ENCODE assay signal across 12 cellular contexts in genomic region chr1:39046811-39047210, GRCh38. TPM values are rescaled to one million over a fixed set of nuclear protein-coding genes. Genes with fewer than 3 reads are reported as not detected.
DNase-seq lines count a peak whose midpoint lies in the region; ATAC-seq and TF ChIP-seq lines count a peak whose summit lies in the region.
"Had no signal": no experiment of that assay in that cellular context is flagged by ENCODE, and none has a peak within 500 bp of the region (broad histone marks: within the 10 kb centered on the region; RNA-seq: fewer than 3 reads in every experiment).

No MANE protein-coding gene starts in this region.

- TF ChIP-seq CTCF in dorsolateral prefrontal cortex (IDR thresholded peaks at IDR 0.05 in 54 of 56, conservative IDR thresholded peaks at IDR 0.05 in 2 of 56; ENCODE audit: low read depth in 1 of 56, partially characterized antibody in 56 of 56) (no peak), lower lobe of right lung (IDR thresholded peaks at IDR 0.05) (no peak), suprapubic skin (IDR thresholded peaks at IDR 0.05) (no peak)

- no peak for TF ChIP-seq EP300 in suprapubic skin (IDR thresholded peaks at IDR 0.05)

- H3K27me3 Mint-ChIP-seq in activated CD4-positive, alpha-beta memory T cell treated with anti-CD3 and anti-CD28 coated beads, Interleukin-2, amount 10 ng/mL, durations not matched to agents 7 days and 5 days = no peaks in the 10 kb centered on the region

- no peak for ATAC-seq in lower lobe of right lung
- ATAC-seq: stimulated activated naive CD8-positive, alpha-beta T cell treated with anti-CD3 and anti-CD28 coated beads, Interleukin-15, Interleukin-2, amounts not matched to agents 100 U/mL and 50 U/mL, for 24 hours had no signal

- H3K36me3 ChIP-seq in lower lobe of right lung = peaks cover 18% of the 10 kb centered on the region
- peaks cover 52% of the 10 kb centered on the region for H3K36me3 ChIP-seq in suprapubic skin

- H3K9me3 ChIP-seq in lower lobe of right lung (no peaks in the 10 kb centered on the region), suprapubic skin (no peaks in the 10 kb centered on the region)

- H3K4me3 ChIP-seq in dorsolateral prefrontal cortex (no peak overlapping the region), lower lobe of right lung (no peak overlapping the region), suprapubic skin (no peak overlapping the region)

- CTCF ChIA-PET in activated CD4-positive, alpha-beta memory T cell treated with anti-CD3 and anti-CD28 coated beads, Interleukin-2, amount 10 ng/mL, durations not matched to agents 7 days and 5 days (lab: Charles Lee) = no interaction called here

- no peak overlapping the region for H3K27ac Mint-ChIP-seq in activated CD4-positive, alpha-beta memory T cell treated with anti-CD3 and anti-CD28 coated beads, Interleukin-2, amount 10 ng/mL, durations not matched to agents 7 days and 5 days

- H3K27me3 ChIP-seq in dorsolateral prefrontal cortex = no peaks in the 10 kb centered on the region
- H3K27me3 ChIP-seq in lower lobe of right lung (ENCODE audit: low read depth) = no peaks in the 10 kb centered on the region
- no peaks in the 10 kb centered on the region for H3K27me3 ChIP-seq in suprapubic skin

- H3K27ac ChIP-seq in dorsolateral prefrontal cortex (peak overlapping the region in 57 of 59 donors; percentile 20 to 93 (median 77)), lower lobe of right lung (peak overlapping the region; percentile 60), suprapubic skin (peak overlapping the region; percentile 73)
- H3K27ac ChIP-seq: WERI-Rb-1 had no signal

- peaks cover 5% of the 10 kb centered on the region for H3K4me1 Mint-ChIP-seq in activated CD4-positive, alpha-beta memory T cell treated with anti-CD3 and anti-CD28 coated beads, Interleukin-2, amount 10 ng/mL, durations not matched to agents 7 days and 5 days

- intact Hi-C loops in dorsolateral prefrontal cortex (cut with DNase I) = no loop called here
- intact Hi-C loops in lower lobe of right lung (cut with DNase I) = no loop called here

- no peak overlapping the region for H3K4me3 Mint-ChIP-seq in activated CD4-positive, alpha-beta memory T cell treated with anti-CD3 and anti-CD28 coated beads, Interleukin-2, amount 10 ng/mL, durations not matched to agents 7 days and 5 days

- peak; percentile 35 for DNase-seq in RPMI7951 (ENCODE audit: low read depth)
- DNase-seq in dorsolateral prefrontal cortex = no peak
- peak; percentile 2 for DNase-seq in lower lobe of right lung
- DNase-seq in suprapubic skin (ENCODE audit: low spot score in 2 of 2) = peak in 1 of 2 donors; percentile 45
- DNase-seq in amniotic stem cell (lab: John Stamatoyannopoulos, UW) = no peak
- DNase-seq in activated CD4-positive, alpha-beta memory T cell treated with anti-CD3 and anti-CD28 coated beads, Interleukin-2, amount 10 ng/mL, durations not matched to agents 7 days and 5 days = no peak
- no peak for DNase-seq in activated CD4-positive, CD25-positive, alpha-beta regulatory T cell (lab: John Stamatoyannopoulos, UW)
- DNase-seq in cerebellar cortex (ENCODE audit: low spot score) = no peak
- DNase-seq: aorta; stimulated activated CD4-positive, alpha-beta T cell treated with anti-CD3 and anti-CD28 coated beads, Interleukin-4, amount 100 ng/mL, for 24 hours; stimulated activated naive CD8-positive, alpha-beta T cell treated with anti-CD3 and anti-CD28 coated beads, Interleukin-15, Interleukin-2, amounts not matched to agents 100 U/mL and 50 U/mL, for 24 hours; WERI-Rb-1 had no signal

- no peak for TF ChIP-seq POLR2A in suprapubic skin (IDR thresholded peaks at IDR 0.05)

- H3K9me3 Mint-ChIP-seq in activated CD4-positive, alpha-beta memory T cell treated with anti-CD3 and anti-CD28 coated beads, Interleukin-2, amount 10 ng/mL, durations not matched to agents 7 days and 5 days = no peaks in the 10 kb centered on the region

- POLR2A ChIA-PET in activated CD4-positive, alpha-beta memory T cell treated with anti-CD3 and anti-CD28 coated beads, Interleukin-2, amount 10 ng/mL, durations not matched to agents 7 days and 5 days (lab: Charles Lee) = no interaction called here

- H3K36me3 Mint-ChIP-seq in activated CD4-positive, alpha-beta memory T cell treated with anti-CD3 and anti-CD28 coated beads, Interleukin-2, amount 10 ng/mL, durations not matched to agents 7 days and 5 days (ENCODE audit: low read depth) = peaks cover 21% of the 10 kb centered on the region

- H3K4me1 ChIP-seq in lower lobe of right lung (no peaks in the 10 kb centered on the region), suprapubic skin (peaks cover 4% of the 10 kb centered on the region)

- WGBS in suprapubic skin = 70% methylated on average over 5 of the region's 5 CpGs

RNA-seq across cellular contexts. Expression of gene NDUFS5, which starts 20.7 kb away (rescaled TPM):
- total RNA-seq in RPMI7951 (2014; rRNA removed; shearing (Covaris generic)) = 823 and 839 TPM in 2 replicates
- total RNA-seq in dorsolateral prefrontal cortex (100 to 1,000 TPM; 129 to 361 (median 263) TPM), lower lobe of right lung (140 TPM), suprapubic skin (100 to 1,000 TPM; 314 to 371 (median 352) TPM)
- total RNA-seq in activated CD4-positive, alpha-beta memory T cell treated with anti-CD3 and anti-CD28 coated beads, Interleukin-2, amount 10 ng/mL, durations not matched to agents 7 days and 5 days = 100 to 1,000 TPM; 148 to 153 TPM

RNA-seq across cellular contexts. Expression of gene AKIRIN1, which starts 55.7 kb away (rescaled TPM):
- 42.9 and 43.3 TPM in 2 replicates for total RNA-seq in RPMI7951 (2014; rRNA removed; shearing (Covaris generic))
- total RNA-seq in dorsolateral prefrontal cortex (100 to 1,000 TPM in 3 of 120 experiments, 10 to 100 TPM in 117; 53.3 to 106 (median 71.4) TPM), lower lobe of right lung (43.8 TPM), suprapubic skin (10 to 100 TPM; 26.1 to 34.7 (median 30.4) TPM)
- total RNA-seq in activated CD4-positive, alpha-beta memory T cell treated with anti-CD3 and anti-CD28 coated beads, Interleukin-2, amount 10 ng/mL, durations not matched to agents 7 days and 5 days = 10 to 100 TPM; 68.8 to 72.5 TPM

Comparison
In these comparisons a context has a peak if more than half of its experiments do, and no peak if none do; other contexts are left out.
1. DNase-seq: peak in RPMI7951 (single experiment) and lower lobe of right lung (single experiment); none in dorsolateral prefrontal cortex (0 of 10), amniotic stem cell (single experiment), activated CD4-positive, alpha-beta memory T cell treated with anti-CD3 and anti-CD28 coated beads, Interleukin-2, amount 10 ng/mL, durations not matched to agents 7 days and 5 days (single experiment), activated CD4-positive, CD25-positive, alpha-beta regulatory T cell (0 of 4) and cerebellar cortex (single experiment).
2. Peak in every context shown above with its lines, with median percentiles within 50 percentile points of each other: H3K27ac ChIP-seq.